ENCODE assay signal across 9 cellular contexts in the genomic region with DNA sequence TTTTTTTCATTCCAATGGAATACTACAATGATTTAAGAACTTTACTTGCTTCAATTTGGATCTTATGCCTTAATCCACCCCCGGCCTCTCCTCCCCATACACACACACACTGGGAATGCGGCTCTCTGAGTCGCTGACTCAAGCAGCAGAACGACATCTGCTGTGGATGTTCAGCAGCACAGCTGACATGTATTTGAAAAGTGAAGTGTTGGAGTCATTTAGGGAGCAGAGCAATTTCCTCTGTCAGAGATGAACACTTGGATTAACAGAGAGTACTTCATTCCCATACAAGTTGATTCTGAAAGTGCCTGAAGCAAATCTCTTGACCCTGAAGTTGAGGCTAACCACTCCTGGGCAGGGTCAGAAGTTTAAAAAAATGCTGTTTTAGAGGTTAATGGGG. TPM values are rescaled to one million over a fixed set of nuclear protein-coding genes. Genes with fewer than 3 reads are reported as not detected.
DNase-seq lines count a peak whose midpoint lies in the region; ATAC-seq and TF ChIP-seq lines count a peak whose summit lies in the region.
"Had no signal": no experiment of that assay in that cellular context is flagged by ENCODE, and none has a peak within 500 bp of the region (broad histone marks: within the 10 kb centered on the region; RNA-seq: fewer than 3 reads in every experiment).

No MANE protein-coding gene starts in this region.

- H3K18ac ChIP-seq in H9 (ENCODE audit: insufficient read length, low read depth, low read length): no peak overlapping the region

- WGBS in H9 (ENCODE audit: extremely low coverage, insufficient read length, low lambda C conversion rate): no CpG with 5 or more reads among the region's 4 CpGs

- H3K14ac ChIP-seq in H9 (ENCODE audit: insufficient read depth, low read length): no peak overlapping the region

- H2AFZ ChIP-seq in H9 (ENCODE audit: low read length): no peak overlapping the region

- intact Hi-C loops in left ventricle myocardium superior (cut with micrococcal nuclease): no loop called here
- intact Hi-C loops in gastrocnemius medialis (cut with DNase I; ENCODE audit: low total_unique reads): no loop called here

- peak; percentile 23; the same call in 1 of the 3 replicates for TF ChIP-seq CTCF in H9 (conservative IDR thresholded peaks at IDR 0.05)
- TF ChIP-seq CTCF in WI38 (IDR thresholded peaks at IDR 0.05; ENCODE audit: low read depth, low read length): peak; percentile 34; the same call in 1 of the 2 replicates
- TF ChIP-seq CTCF in gastrocnemius medialis (IDR thresholded peaks at IDR 0.05 in 4 of 5, conservative IDR thresholded peaks at IDR 0.05 in 1 of 5): no peak

- H3K9ac ChIP-seq in H9 (ENCODE audit: extremely low read depth, insufficient read length, low read length): no peak overlapping the region

- H3K4me3 Mint-ChIP-seq in H9: no peak overlapping the region
- H3K4me3 Mint-ChIP-seq in activated CD4-positive, alpha-beta T cell treated with anti-CD3 and anti-CD28 coated beads, Interleukin-2, amount 10 ng/mL, durations not matched to agents 7 days and 5 days: no peak overlapping the region
- H3K4me3 Mint-ChIP-seq in T-helper 17 cell: no peak overlapping the region
- H3K4me3 Mint-ChIP-seq: activated T-cell treated with anti-CD3 and anti-CD28 coated beads, Interleukin-2, amount 50 U/mL, for 24 hours had no signal

- no peak overlapping the region for H3K23ac ChIP-seq in H9 (ENCODE audit: insufficient read length, low read depth, low read length)

- no peak overlapping the region for H2BK5ac ChIP-seq in H9 (ENCODE audit: insufficient read length, low read length)

- H3K36me3 Mint-ChIP-seq in H9 (ENCODE audit: insufficient read depth in 1 of 3, low read depth in 3 of 3): no peaks in the 10 kb centered on the region
- no peaks in the 10 kb centered on the region for H3K36me3 Mint-ChIP-seq in activated CD4-positive, alpha-beta T cell treated with anti-CD3 and anti-CD28 coated beads, Interleukin-2, amount 10 ng/mL, durations not matched to agents 7 days and 5 days (ENCODE audit: low read depth)
- no peaks in the 10 kb centered on the region for H3K36me3 Mint-ChIP-seq in T-helper 17 cell (ENCODE audit: low read depth)

- DNase-seq in H9 (no peak), left ventricle myocardium superior (peak; percentile 68), gastrocnemius medialis (no peak), Kasumi-1 (lab: John Stamatoyannopoulos, UW) (no peak), T-helper 17 cell (no peak)
- no peak for DNase-seq in activated CD4-positive, alpha-beta T cell treated with anti-CD3 and anti-CD28 coated beads, Interleukin-2, amount 10 ng/mL, durations not matched to agents 7 days and 5 days
- DNase-seq: activated T-cell treated with anti-CD3 and anti-CD28 coated beads, Interleukin-2, amount 50 U/mL, for 24 hours had no signal

- no peak overlapping the region for H4K8ac ChIP-seq in H9 (replicated peaks; ENCODE audit: insufficient read length, low read depth, low read length)

- H3K23me2 ChIP-seq in H9 (ENCODE audit: insufficient read length, low read depth, low read length, poor library complexity, severe bottlenecking): no peaks in the 10 kb centered on the region

- no peaks in the 10 kb centered on the region for H3K27me3 ChIP-seq in H9 (ENCODE audit: insufficient read depth, low read length)
- no peaks in the 10 kb centered on the region for H3K27me3 ChIP-seq in gastrocnemius medialis

- CTCF ChIA-PET in activated CD4-positive, alpha-beta T cell treated with anti-CD3 and anti-CD28 coated beads, Interleukin-2, amount 10 ng/mL, durations not matched to agents 7 days and 5 days (lab: Charles Lee): interaction anchor here (0.7 to 1.0 kb wide), 4 partner anchors 14 to 614 kb away, joined by 3 to 6 read pairs (median 4); no protein-coding TSS in a partner anchor

- H4K5ac ChIP-seq in H9 (ENCODE audit: insufficient read length, low read depth, low read length): no peak overlapping the region

- no peak overlapping the region for H2BK120ac ChIP-seq in H9 (ENCODE audit: low read depth, low read length, poor library complexity, severe bottlenecking)

- no peak overlapping the region for H4K91ac ChIP-seq in H9 (ENCODE audit: insufficient read length, low read depth, low read length)

- H2BK15ac ChIP-seq in H9 (ENCODE audit: low read depth, low read length): no peak overlapping the region

- H3K4me3 ChIP-seq in WI38 (ENCODE audit: low read depth, low read length) (no peak overlapping the region), gastrocnemius medialis (no peak overlapping the region)

- H3K36me3 ChIP-seq in gastrocnemius medialis: no peaks in the 10 kb centered on the region

- H3K79me1 ChIP-seq in H9 (ENCODE audit: insufficient read depth, low read depth, low read length, poor library complexity, severe bottlenecking): no peaks in the 10 kb centered on the region

- no peak for TF ChIP-seq POLR2A in gastrocnemius medialis (IDR thresholded peaks at IDR 0.05)

- POLR2A ChIA-PET in activated CD4-positive, alpha-beta T cell treated with anti-CD3 and anti-CD28 coated beads, Interleukin-2, amount 10 ng/mL, durations not matched to agents 7 days and 5 days (lab: Charles Lee): interaction anchor here (0.7 kb wide), 1 partner anchor 42 kb away, joined by 3 read pairs; no protein-coding TSS in a partner anchor

- H3K9me3 ChIP-seq in H9 (ENCODE audit: control insufficient read depth, low read depth, low read length) (no peaks in the 10 kb centered on the region), gastrocnemius medialis (no peaks in the 10 kb centered on the region), T-helper 17 cell (ENCODE audit: control insufficient read depth, low read length, poor library complexity, severe bottlenecking) (no peaks in the 10 kb centered on the region)

- H3K27ac ChIP-seq in H9 (ENCODE audit: insufficient read length, low read depth, low read length) (no peak overlapping the region), gastrocnemius medialis (peak overlapping the region in 2 of 4 donors; percentile 26 to 43)

- H3K27me3 Mint-ChIP-seq in H9 (ENCODE audit: low read depth) (no peaks in the 10 kb centered on the region), T-helper 17 cell (peaks cover 65% of the 10 kb centered on the region)
- H3K27me3 Mint-ChIP-seq in activated CD4-positive, alpha-beta T cell treated with anti-CD3 and anti-CD28 coated beads, Interleukin-2, amount 10 ng/mL, durations not matched to agents 7 days and 5 days: peaks cover 62% of the 10 kb centered on the region

- no peak overlapping the region for H3K4me2 ChIP-seq in H9 (ENCODE audit: insufficient read depth, insufficient read length, low read length)

- no peak overlapping the region for H3K4ac ChIP-seq in H9 (ENCODE audit: low read depth, low read length)

- H3K4me1 ChIP-seq in H9 (ENCODE audit: insufficient read depth, low read length): no peaks in the 10 kb centered on the region
- H3K4me1 ChIP-seq in gastrocnemius medialis: peaks cover 0 to 11% of the 10 kb centered on the region in 2 donors

- no peak overlapping the region for H2AK5ac ChIP-seq in H9 (ENCODE audit: insufficient read length, low read length)

- H3K4me1 Mint-ChIP-seq in H9: peaks cover 4% of the 10 kb centered on the region in 2 experiments
- peaks cover 17% of the 10 kb centered on the region for H3K4me1 Mint-ChIP-seq in activated CD4-positive, alpha-beta T cell treated with anti-CD3 and anti-CD28 coated beads, Interleukin-2, amount 10 ng/mL, durations not matched to agents 7 days and 5 days
- peaks cover 17% of the 10 kb centered on the region for H3K4me1 Mint-ChIP-seq in T-helper 17 cell

- in situ Hi-C loops in gastrocnemius medialis (cut with MboI; ENCODE audit: low sequenced_read_pairs in 4 of 4): no loop called here

- no peak overlapping the region for H3T11ph ChIP-seq in H9 (ENCODE audit: low read length)

- H3K56ac ChIP-seq in H9 (ENCODE audit: insufficient read length, low read depth, low read length): no peak overlapping the region

- H3K27ac Mint-ChIP-seq in H9 (no peak overlapping the region), T-helper 17 cell (no peak overlapping the region)
- no peak overlapping the region for H3K27ac Mint-ChIP-seq in activated CD4-positive, alpha-beta T cell treated with anti-CD3 and anti-CD28 coated beads, Interleukin-2, amount 10 ng/mL, durations not matched to agents 7 days and 5 days
- H3K27ac Mint-ChIP-seq: activated T-cell treated with anti-CD3 and anti-CD28 coated beads, Interleukin-2, amount 50 U/mL, for 24 hours had no signal

- no peaks in the 10 kb centered on the region for H4K20me1 ChIP-seq in H9 (ENCODE audit: control insufficient read depth, insufficient read depth, insufficient read length)

- no peaks in the 10 kb centered on the region for H3K79me2 ChIP-seq in H9 (ENCODE audit: insufficient read depth, low read length)

- peak; percentile 94 for ATAC-seq in left ventricle myocardium superior
- ATAC-seq in gastrocnemius medialis: peak; percentile 44 to 80
- no peak for ATAC-seq in T-helper 17 cell
- ATAC-seq in GM21423 (IDR thresholded peaks at IDR 0.05; ENCODE audit: unreplicated experiment): no peak

- no peak overlapping the region for H2BK12ac ChIP-seq in H9 (ENCODE audit: insufficient read length, low read depth, low read length)

- H2BK20ac ChIP-seq in H9 (ENCODE audit: low read depth, low read length, poor library complexity, severe bottlenecking): no peak overlapping the region

- no peaks in the 10 kb centered on the region for H3K9me3 Mint-ChIP-seq in H9
- peaks cover 2% of the 10 kb centered on the region for H3K9me3 Mint-ChIP-seq in activated CD4-positive, alpha-beta T cell treated with anti-CD3 and anti-CD28 coated beads, Interleukin-2, amount 10 ng/mL, durations not matched to agents 7 days and 5 days
- H3K9me3 Mint-ChIP-seq: activated T-cell treated with anti-CD3 and anti-CD28 coated beads, Interleukin-2, amount 50 U/mL, for 24 hours had no signal

RNA-seq across cellular contexts. Expression of a gene that starts 27.9 kb away (rescaled TPM):
- total RNA-seq in H9 (2021) (1.0 and 1.1 TPM in 2 replicates), left ventricle myocardium superior (50.6 TPM), gastrocnemius medialis (10 to 100 TPM in 1 of 4 donors, 1 to 10 TPM in 3; 4.4 to 19.1 (median 7.4) TPM), T-helper 17 cell (not detected)
- not detected for total RNA-seq in activated CD4-positive, alpha-beta T cell treated with anti-CD3 and anti-CD28 coated beads, Interleukin-2, amount 10 ng/mL, durations not matched to agents 7 days and 5 days

Comparison
In these comparisons a context has a peak if more than half of its experiments do, and no peak if none do; other contexts are left out.
1. CTCF ChIP-seq: peak in H9 (single experiment) and WI38 (single experiment); none in gastrocnemius medialis (0 of 5).
2. ATAC-seq: peak in left ventricle myocardium superior (single experiment) and gastrocnemius medialis (2 of 2); none in T-helper 17 cell (single experiment) and GM21423 (single experiment).